2 cellular contexts compared by ENCODE assay signal in genomic region chr2:85684380-85684779, GRCh38.
A peak's percentile ranks its signal among the peaks of the same experiment; 100 is the strongest.
TF ChIP-seq lines count a peak whose summit lies in the region.

No MANE protein-coding gene starts in this region.

TF ChIP-seq in A549, 52 proteins besides CTCF, POLR2A, EP300 and RAD21:
- no peak for TF ChIP-seq SREBF2 (IDR thresholded peaks at IDR 0.05)
- no peak for TF ChIP-seq BCL3 (IDR thresholded peaks at IDR 0.05)
- no peak for TF ChIP-seq ZNF302 (CRISPR knock-in tag; IDR thresholded peaks at IDR 0.05)
- TF ChIP-seq MYC (IDR thresholded peaks at IDR 0.05; ENCODE audit: borderline replicate concordance, low read length), result no peak
- TF ChIP-seq ELK1 (IDR thresholded peaks at IDR 0.05; ENCODE audit: low read depth, low read length), result no peak
- TF ChIP-seq RNF2 (IDR thresholded peaks at IDR 0.05; ENCODE audit: borderline replicate concordance, low read depth), result no peak
- TF ChIP-seq CBX8 (IDR thresholded peaks at IDR 0.05), result no peak
- TF ChIP-seq USF2 (IDR thresholded peaks at IDR 0.05), result no peak
- TF ChIP-seq NFE2L2 (conservative IDR thresholded peaks at IDR 0.05; ENCODE audit: low read length), result no peak
- no peak for TF ChIP-seq FOXS1 (CRISPR knock-in tag; IDR thresholded peaks at IDR 0.05)
- no peak for TF ChIP-seq JUN (IDR thresholded peaks at IDR 0.05)

TF ChIP-seq in GM12878, 131 proteins besides CTCF, POLR2A, EP300 and RAD21:
- TF ChIP-seq POU2F2 (IDR thresholded peaks at IDR 0.05; ENCODE audit: borderline replicate concordance, low read depth, low read length), result no peak
- TF ChIP-seq ZNF24 (IDR thresholded peaks at IDR 0.05), result no peak
- TF ChIP-seq HDGF (IDR thresholded peaks at IDR 0.05), result peak; percentile 92
- TF ChIP-seq ZBTB11 (CRISPR knock-in tag; IDR thresholded peaks at IDR 0.05), result no peak
- TF ChIP-seq NBN (IDR thresholded peaks at IDR 0.05), result peak; percentile 43; the same call in 1 of the 2 replicates
- TF ChIP-seq CEBPB (IDR thresholded peaks at IDR 0.05; ENCODE audit: borderline replicate concordance in 1 of 2, low read depth in 2 of 2, low read length in 2 of 2), result no peak
- no peak for TF ChIP-seq ZNF274 (IDR thresholded peaks at IDR 0.05; ENCODE audit: insufficient read depth, insufficient read length)
- TF ChIP-seq ZNF622 (IDR thresholded peaks at IDR 0.05), result no peak
- TF ChIP-seq LARP7 (IDR thresholded peaks at IDR 0.05), result no peak
- TF ChIP-seq CBX3 (IDR thresholded peaks at IDR 0.05; ENCODE audit: borderline replicate concordance, low read depth), result no peak
